16 cellular contexts compared by ENCODE assay signal in genomic region chr10:76558996-76559888, GRCh38.
DNase-seq lines count a peak whose midpoint lies in the region; ATAC-seq, FAIRE-seq and TF ChIP-seq lines count a peak whose summit lies in the region.
"Had no signal": no experiment of that assay in that cellular context is flagged by ENCODE, and none has a peak within 500 bp of the region (broad histone marks: within the 10 kb centered on the region; RNA-seq: fewer than 3 reads in every experiment).

No MANE protein-coding gene starts in this region.

- H3K36me3 ChIP-seq in gastroesophageal sphincter (no peaks in the 10 kb centered on the region), small intestine (ENCODE audit: control insufficient read depth in 2 of 2, insufficient read depth in 2 of 2, low read length in 2 of 2) (no peaks in the 10 kb centered on the region)
- H3K36me3 ChIP-seq: neural progenitor cell, Peyer's patch had no signal

- TF ChIP-seq CTCF in gastroesophageal sphincter (IDR thresholded peaks at IDR 0.05) (no peak), GM20000 (IDR thresholded peaks at IDR 0.05; ENCODE audit: extremely low read depth, missing control alignments) (no peak)

- peaks cover 0 to 28% (median 15%) of the 10 kb centered on the region in 3 donors for H3K4me1 ChIP-seq in gastroesophageal sphincter
- H3K4me1 ChIP-seq in small intestine (ENCODE audit: control insufficient read depth in 2 of 2, insufficient read depth in 1 of 2, low read depth in 1 of 2, low read length in 1 of 2): no peaks in the 10 kb centered on the region
- H3K4me1 ChIP-seq: foreskin keratinocyte, neural progenitor cell, Peyer's patch had no signal

- 34 to 43% methylated on average over 3 of the region's 3 CpGs for WGBS in gastroesophageal sphincter (ENCODE audit: low coverage in 1 of 2), 2 donors
- 69 to 86% (median 75%) methylated on average over 3 of the region's 3 CpGs for WGBS in small intestine, 3 donors

- no peak for TF ChIP-seq EP300 in gastroesophageal sphincter (IDR thresholded peaks at IDR 0.05)

- no peak overlapping the region for H3K4me3 ChIP-seq in gastroesophageal sphincter
- no peak overlapping the region for H3K4me3 ChIP-seq in small intestine (ENCODE audit: low read depth in 1 of 2, low read length in 2 of 2)
- H3K4me3 ChIP-seq: neural progenitor cell, Peyer's patch had no signal

- no peak for TF ChIP-seq POLR2A in gastroesophageal sphincter (IDR thresholded peaks at IDR 0.05)

- peak overlapping the region in 3 of 4 donors; percentile 64 to 72 (median 68) for H3K27ac ChIP-seq in gastroesophageal sphincter
- no peak overlapping the region for H3K27ac ChIP-seq in small intestine (ENCODE audit: low read depth in 1 of 2, low read length in 1 of 2)
- H3K27ac ChIP-seq: foreskin keratinocyte, neural progenitor cell had no signal

- ATAC-seq in gastroesophageal sphincter (peak; percentile 39), GM18498 (IDR thresholded peaks at IDR 0.05; ENCODE audit: unreplicated experiment) (no peak)
- ATAC-seq: foreskin keratinocyte had no signal

- peak; percentile 80 for DNase-seq in ELR (ENCODE audit: low read depth)
- peak; percentile 79 for DNase-seq in amniotic stem cell (lab: John Stamatoyannopoulos, UW)
- peak; percentile 50 for DNase-seq in stromal cell of bone marrow (ENCODE audit: low read depth)
- DNase-seq in small intestine: no peak
- DNase-seq in GM20000 (ENCODE audit: low spot score): no peak
- DNase-seq in pons (ENCODE audit: low spot score): no peak
- DNase-seq: activated CD4-positive, alpha-beta T cell treated with anti-CD3 and anti-CD28 coated beads, Interleukin-2, amount 50 U/mL, for 1 hour; cerebellar nuclear complex; NCI-H1048; NCI-H446 treated with DMSO at 0.1 percent for 48 hours; T-helper 2 cell had no signal

- H3K9me3 ChIP-seq in gastroesophageal sphincter (no peaks in the 10 kb centered on the region), small intestine (ENCODE audit: control insufficient read depth, low read depth) (no peaks in the 10 kb centered on the region)
- H3K9me3 ChIP-seq: Peyer's patch had no signal

- H3K27me3 ChIP-seq in gastroesophageal sphincter (no peaks in the 10 kb centered on the region), small intestine (ENCODE audit: control insufficient read depth in 2 of 2, insufficient read depth in 2 of 2, low read length in 2 of 2) (no peaks in the 10 kb centered on the region)
- H3K27me3 ChIP-seq: neural progenitor cell, Peyer's patch had no signal

- no peak for FAIRE-seq in small intestine (lab: Jason Lieb, UNC)

Comparison
In these comparisons a context has a peak if more than half of its experiments do, and no peak if none do; other contexts are left out.
1. DNase-seq: peak in ELR (single experiment), amniotic stem cell (single experiment) and stromal cell of bone marrow (single experiment); none in small intestine (single experiment), GM20000 (single experiment) and pons (single experiment).
2. H3K27ac ChIP-seq: peak in gastroesophageal sphincter (3 of 4); none in small intestine (0 of 2).